14 cellular contexts compared by ENCODE assay signal in genomic region chr5:6843821-6844220, GRCh38.
A peak's percentile ranks its signal among the peaks of the same experiment; 100 is the strongest.
DNase-seq lines count a peak whose midpoint lies in the region; ATAC-seq and TF ChIP-seq lines count a peak whose summit lies in the region.
"Had no signal": no experiment of that assay in that cellular context is flagged by ENCODE, and none has a peak within 500 bp of the region (broad histone marks: within the 10 kb centered on the region; RNA-seq: fewer than 3 reads in every experiment).

No MANE protein-coding gene starts in this region.

- peaks cover 2% of the 10 kb centered on the region for H3K27me3 Mint-ChIP-seq in osteocyte (ENCODE audit: unreplicated experiment)
- H3K27me3 Mint-ChIP-seq: CD4-positive, alpha-beta memory T cell had no signal

- no peaks in the 10 kb centered on the region for H3K4me1 Mint-ChIP-seq in osteocyte (ENCODE audit: unreplicated experiment)

- no peaks in the 10 kb centered on the region for H3K36me3 Mint-ChIP-seq in osteocyte (ENCODE audit: unreplicated experiment)
- H3K36me3 Mint-ChIP-seq: CD4-positive, alpha-beta memory T cell had no signal

- DNase-seq in G401 (ENCODE audit: low spot score) (peak; percentile 53), cerebellar cortex (ENCODE audit: low spot score) (peak; percentile 39), osteocyte (ENCODE audit: extremely low spot score, unreplicated experiment) (peak; percentile 65), NCI-H1105 (lab: John Stamatoyannopoulos, UW) (no peak), posterior vena cava (ENCODE audit: low spot score) (no peak)
- DNase-seq: Calu3; CD4-positive, alpha-beta memory T cell; COR-L47; DMS53; DMS79 treated with DMSO at 0.1 percent for 48 hours; H9 had no signal

- H3K9me3 Mint-ChIP-seq in osteocyte (ENCODE audit: unreplicated experiment): peaks cover 5% of the 10 kb centered on the region

- in situ Hi-C loops in G401 (cut with HindIII; ENCODE audit: low sequenced_read_pairs): no loop called here

- no peak for ATAC-seq in GM21390 (IDR thresholded peaks at IDR 0.05; ENCODE audit: unreplicated experiment)
- ATAC-seq: GM23338, HCT116 had no signal

- H3K27ac Mint-ChIP-seq in osteocyte (ENCODE audit: unreplicated experiment): no peak overlapping the region
- H3K27ac Mint-ChIP-seq: CD4-positive, alpha-beta memory T cell; GM23338; H9 had no signal

- intact Hi-C loops in posterior vena cava (cut with DNase I): no loop called here

- no peak for TF ChIP-seq CTCF in osteocyte (IDR thresholded peaks at IDR 0.05)

- H3K4me3 Mint-ChIP-seq in osteocyte (ENCODE audit: unreplicated experiment): no peak overlapping the region
- H3K4me3 Mint-ChIP-seq: CD4-positive, alpha-beta memory T cell; GM23338; H9 had no signal

Comparison
In these comparisons a context has a peak if more than half of its experiments do, and no peak if none do; other contexts are left out.
1. DNase-seq: peak in G401 (single experiment), cerebellar cortex (single experiment) and osteocyte (single experiment); none in NCI-H1105 (single experiment) and posterior vena cava (single experiment).